3 cellular contexts compared by ENCODE assay signal in the genomic region with DNA sequence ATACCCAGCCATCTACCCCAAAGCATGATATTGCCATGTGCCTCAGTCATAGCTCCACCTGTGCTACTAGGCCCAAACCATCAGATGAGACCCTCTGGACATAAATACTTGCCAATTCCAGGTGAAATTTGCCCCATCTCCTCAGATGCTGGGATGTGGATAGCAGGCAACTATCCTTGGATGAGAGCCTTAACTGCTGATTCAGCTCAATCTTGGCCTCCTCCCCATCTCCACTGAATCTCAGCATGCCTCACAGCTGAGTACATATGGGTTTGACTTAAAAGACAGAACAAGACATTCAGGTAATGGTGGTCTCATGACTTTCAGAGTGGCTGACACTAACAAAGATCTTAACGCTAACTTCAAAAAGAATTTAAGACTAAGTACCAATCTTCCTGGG.
TF ChIP-seq lines count a peak whose summit lies in the region.

No MANE protein-coding gene starts in this region.

TF ChIP-seq in A549, 52 proteins besides CTCF, POLR2A, EP300 and RAD21:
- TF ChIP-seq RFX5 (IDR thresholded peaks at IDR 0.05), result no peak
- no peak for TF ChIP-seq ESRRA (IDR thresholded peaks at IDR 0.05; ENCODE audit: borderline replicate concordance, low read length)
- no peak for TF ChIP-seq EHMT2 (IDR thresholded peaks at IDR 0.05; ENCODE audit: low read depth)
- no peak for TF ChIP-seq PHF8 (IDR thresholded peaks at IDR 0.05; ENCODE audit: borderline replicate concordance, low read depth)
- TF ChIP-seq MAFK (IDR thresholded peaks at IDR 0.05; ENCODE audit: partially characterized antibody), result peak; percentile 77
- TF ChIP-seq SMC3 (IDR thresholded peaks at IDR 0.05), result no peak
- no peak for TF ChIP-seq KDM1A (IDR thresholded peaks at IDR 0.05; ENCODE audit: low read depth)

TF ChIP-seq in IMR-90, 13 proteins besides CTCF, POLR2A, EP300 and RAD21:
- TF ChIP-seq, protein P1, sequence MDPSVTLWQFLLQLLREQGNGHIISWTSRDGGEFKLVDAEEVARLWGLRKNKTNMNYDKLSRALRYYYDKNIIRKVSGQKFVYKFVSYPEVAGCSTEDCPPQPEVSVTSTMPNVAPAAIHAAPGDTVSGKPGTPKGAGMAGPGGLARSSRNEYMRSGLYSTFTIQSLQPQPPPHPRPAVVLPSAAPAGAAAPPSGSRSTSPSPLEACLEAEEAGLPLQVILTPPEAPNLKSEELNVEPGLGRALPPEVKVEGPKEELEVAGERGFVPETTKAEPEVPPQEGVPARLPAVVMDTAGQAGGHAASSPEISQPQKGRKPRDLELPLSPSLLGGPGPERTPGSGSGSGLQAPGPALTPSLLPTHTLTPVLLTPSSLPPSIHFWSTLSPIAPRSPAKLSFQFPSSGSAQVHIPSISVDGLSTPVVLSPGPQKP (IDR thresholded peaks at IDR 0.05; ENCODE audit: borderline replicate concordance, low read depth, low read length), result no peak
- peak; percentile 76; the same call in 1 of the 2 replicates for TF ChIP-seq MAFK (IDR thresholded peaks at IDR 0.05; ENCODE audit: low read depth, low read length)
TF ChIP-seq in IMR-90: peak in this region for 1.

TF ChIP-seq in H1, 55 proteins besides CTCF, POLR2A, EP300 and RAD21:
- TF ChIP-seq SUZ12 (IDR thresholded peaks at IDR 0.05; ENCODE audit: low read length), result no peak
- TF ChIP-seq CREB1 (IDR thresholded peaks at IDR 0.05), result no peak
- no peak for TF ChIP-seq FOSL1 (IDR thresholded peaks at IDR 0.05; ENCODE audit: insufficient read depth, low read depth, low read length)
- no peak for TF ChIP-seq GABPA (IDR thresholded peaks at IDR 0.05; ENCODE audit: borderline replicate concordance, insufficient read depth, low read length)
- TF ChIP-seq MAFK (IDR thresholded peaks at IDR 0.05; ENCODE audit: low read depth, low read length), result 0 out of 2 replicates have a peak, but pooled peaks have one; percentile 7
TF ChIP-seq in H1: peak in this region for 1.
